ENCODE assay signal across 15 cellular contexts in genomic region chr5:7331083-7331482, GRCh38.
"Had no signal": no experiment of that assay in that cellular context is flagged by ENCODE, and none has a peak within 500 bp of the region (broad histone marks: within the 10 kb centered on the region; RNA-seq: fewer than 3 reads in every experiment).

No MANE protein-coding gene starts in this region.

- H3K4me3 ChIP-seq: cardiac muscle cell, esophagus muscularis mucosa, heart left ventricle, right atrium auricular region, smooth muscle cell, tibial artery had no signal

- H3K4me1 Mint-ChIP-seq: activated CD4-positive, alpha-beta T cell treated with anti-CD3 and anti-CD28 coated beads, Interleukin-2, amount 10 ng/mL, durations not matched to agents 7 days and 5 days; activated naive CD4-positive, alpha-beta T cell treated with anti-CD3 and anti-CD28 coated beads, Interleukin-2, amount 10 ng/mL, durations not matched to agents 7 days and 5 days had no signal

- H3K36me3 ChIP-seq: cardiac muscle cell, esophagus muscularis mucosa, heart left ventricle, neutrophil, right atrium auricular region, tibial artery had no signal

- H3K27me3 ChIP-seq: cardiac muscle cell, esophagus muscularis mucosa, heart left ventricle, neutrophil, right atrium auricular region, tibial artery had no signal

- H3K27ac Mint-ChIP-seq: activated CD4-positive, alpha-beta T cell treated with anti-CD3 and anti-CD28 coated beads, Interleukin-2, amount 10 ng/mL, durations not matched to agents 7 days and 5 days; activated naive CD4-positive, alpha-beta T cell treated with anti-CD3 and anti-CD28 coated beads, Interleukin-2, amount 10 ng/mL, durations not matched to agents 7 days and 5 days; activated T-helper 2 cell treated with anti-CD3 and anti-CD28 coated beads, Interferon-gamma antibody, Interleukin-2, Interleukin-4, amounts not matched to agents 10 μg/mL and 5 μg/mL and 100 μg/mL, durations not matched to agents 14 hours and 24 hours and 36 hours; T-helper 1 cell treated with Interleukin-12 subunit alpha and Interleukin-12 subunit beta and Interleukin-4 antibody, amounts not matched to agents 30 μg/mL and 1 μg/mL, for 36 hours had no signal

- ATAC-seq: heart left ventricle, left ventricle myocardium superior had no signal

- H3K4me3 Mint-ChIP-seq: activated CD4-positive, alpha-beta T cell treated with anti-CD3 and anti-CD28 coated beads, Interleukin-2, amount 10 ng/mL, durations not matched to agents 7 days and 5 days; activated naive CD4-positive, alpha-beta T cell treated with anti-CD3 and anti-CD28 coated beads, Interleukin-2, amount 10 ng/mL, durations not matched to agents 7 days and 5 days; T-helper 1 cell treated with Interleukin-12 subunit alpha and Interleukin-12 subunit beta and Interleukin-4 antibody, amounts not matched to agents 30 μg/mL and 1 μg/mL, for 36 hours had no signal

- H3K4me2 ChIP-seq: smooth muscle cell had no signal

- H3K36me3 Mint-ChIP-seq: activated naive CD4-positive, alpha-beta T cell treated with anti-CD3 and anti-CD28 coated beads, Interleukin-2, amount 10 ng/mL, durations not matched to agents 7 days and 5 days had no signal

- H3K9me3 ChIP-seq: neutrophil, right atrium auricular region, tibial artery had no signal

- H3K27me3 Mint-ChIP-seq: activated CD4-positive, alpha-beta T cell treated with anti-CD3 and anti-CD28 coated beads, Interleukin-2, amount 10 ng/mL, durations not matched to agents 7 days and 5 days; activated naive CD4-positive, alpha-beta T cell treated with anti-CD3 and anti-CD28 coated beads, Interleukin-2, amount 10 ng/mL, durations not matched to agents 7 days and 5 days had no signal

- H3K4me1 ChIP-seq: esophagus muscularis mucosa, heart left ventricle, right atrium auricular region, tibial artery had no signal

- H3K27ac ChIP-seq: cardiac muscle cell, esophagus muscularis mucosa, heart left ventricle, neutrophil, right atrium auricular region, tibial artery had no signal

- H3K9me3 Mint-ChIP-seq: activated CD4-positive, alpha-beta T cell treated with anti-CD3 and anti-CD28 coated beads, Interleukin-2, amount 10 ng/mL, durations not matched to agents 7 days and 5 days; activated T-helper 2 cell treated with anti-CD3 and anti-CD28 coated beads, Interferon-gamma antibody, Interleukin-2, Interleukin-4, amounts not matched to agents 10 μg/mL and 5 μg/mL and 100 μg/mL, durations not matched to agents 14 hours and 24 hours and 36 hours had no signal

- DNase-seq: activated CD4-positive, alpha-beta T cell treated with anti-CD3 and anti-CD28 coated beads, Interleukin-2, amount 10 ng/mL, durations not matched to agents 7 days and 5 days; activated CD4-positive, CD25-positive, alpha-beta regulatory T cell; activated naive CD4-positive, alpha-beta T cell treated with anti-CD3 and anti-CD28 coated beads, Interleukin-2, amount 10 ng/mL, durations not matched to agents 7 days and 5 days; foreskin fibroblast; heart left ventricle; left ventricle myocardium superior; mesenchymal stem cell; tibial artery had no signal
